1 cellular context compared by ENCODE assay signal in the genomic region with DNA sequence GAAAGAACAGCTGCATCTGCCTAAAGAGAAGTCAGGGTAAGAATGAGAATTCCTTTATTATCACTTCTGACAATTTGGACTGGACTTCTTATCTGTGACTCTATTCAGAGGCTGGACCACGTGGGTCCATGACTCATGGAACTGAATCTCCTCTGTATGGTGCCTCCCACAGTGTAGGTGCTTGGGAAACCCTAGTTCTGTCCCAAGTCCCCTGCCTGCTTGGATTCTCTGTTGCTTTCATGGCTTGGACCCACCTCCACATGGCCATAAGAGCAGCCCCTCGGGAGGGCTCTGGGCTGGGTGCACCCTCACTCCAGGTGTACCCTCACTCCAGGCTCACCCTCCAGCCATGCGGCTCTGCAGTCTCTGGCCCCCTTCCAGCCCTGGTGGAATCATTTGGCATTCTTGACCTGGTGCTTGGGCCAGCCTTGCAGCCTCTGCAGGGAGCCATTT.
TF ChIP-seq lines count a peak whose summit lies in the region.

No MANE protein-coding gene starts in this region.

TF ChIP-seq in K562, 482 proteins besides CTCF, POLR2A, EP300 and RAD21 (continued from another document and continues in another):
- TF ChIP-seq, protein P1, sequence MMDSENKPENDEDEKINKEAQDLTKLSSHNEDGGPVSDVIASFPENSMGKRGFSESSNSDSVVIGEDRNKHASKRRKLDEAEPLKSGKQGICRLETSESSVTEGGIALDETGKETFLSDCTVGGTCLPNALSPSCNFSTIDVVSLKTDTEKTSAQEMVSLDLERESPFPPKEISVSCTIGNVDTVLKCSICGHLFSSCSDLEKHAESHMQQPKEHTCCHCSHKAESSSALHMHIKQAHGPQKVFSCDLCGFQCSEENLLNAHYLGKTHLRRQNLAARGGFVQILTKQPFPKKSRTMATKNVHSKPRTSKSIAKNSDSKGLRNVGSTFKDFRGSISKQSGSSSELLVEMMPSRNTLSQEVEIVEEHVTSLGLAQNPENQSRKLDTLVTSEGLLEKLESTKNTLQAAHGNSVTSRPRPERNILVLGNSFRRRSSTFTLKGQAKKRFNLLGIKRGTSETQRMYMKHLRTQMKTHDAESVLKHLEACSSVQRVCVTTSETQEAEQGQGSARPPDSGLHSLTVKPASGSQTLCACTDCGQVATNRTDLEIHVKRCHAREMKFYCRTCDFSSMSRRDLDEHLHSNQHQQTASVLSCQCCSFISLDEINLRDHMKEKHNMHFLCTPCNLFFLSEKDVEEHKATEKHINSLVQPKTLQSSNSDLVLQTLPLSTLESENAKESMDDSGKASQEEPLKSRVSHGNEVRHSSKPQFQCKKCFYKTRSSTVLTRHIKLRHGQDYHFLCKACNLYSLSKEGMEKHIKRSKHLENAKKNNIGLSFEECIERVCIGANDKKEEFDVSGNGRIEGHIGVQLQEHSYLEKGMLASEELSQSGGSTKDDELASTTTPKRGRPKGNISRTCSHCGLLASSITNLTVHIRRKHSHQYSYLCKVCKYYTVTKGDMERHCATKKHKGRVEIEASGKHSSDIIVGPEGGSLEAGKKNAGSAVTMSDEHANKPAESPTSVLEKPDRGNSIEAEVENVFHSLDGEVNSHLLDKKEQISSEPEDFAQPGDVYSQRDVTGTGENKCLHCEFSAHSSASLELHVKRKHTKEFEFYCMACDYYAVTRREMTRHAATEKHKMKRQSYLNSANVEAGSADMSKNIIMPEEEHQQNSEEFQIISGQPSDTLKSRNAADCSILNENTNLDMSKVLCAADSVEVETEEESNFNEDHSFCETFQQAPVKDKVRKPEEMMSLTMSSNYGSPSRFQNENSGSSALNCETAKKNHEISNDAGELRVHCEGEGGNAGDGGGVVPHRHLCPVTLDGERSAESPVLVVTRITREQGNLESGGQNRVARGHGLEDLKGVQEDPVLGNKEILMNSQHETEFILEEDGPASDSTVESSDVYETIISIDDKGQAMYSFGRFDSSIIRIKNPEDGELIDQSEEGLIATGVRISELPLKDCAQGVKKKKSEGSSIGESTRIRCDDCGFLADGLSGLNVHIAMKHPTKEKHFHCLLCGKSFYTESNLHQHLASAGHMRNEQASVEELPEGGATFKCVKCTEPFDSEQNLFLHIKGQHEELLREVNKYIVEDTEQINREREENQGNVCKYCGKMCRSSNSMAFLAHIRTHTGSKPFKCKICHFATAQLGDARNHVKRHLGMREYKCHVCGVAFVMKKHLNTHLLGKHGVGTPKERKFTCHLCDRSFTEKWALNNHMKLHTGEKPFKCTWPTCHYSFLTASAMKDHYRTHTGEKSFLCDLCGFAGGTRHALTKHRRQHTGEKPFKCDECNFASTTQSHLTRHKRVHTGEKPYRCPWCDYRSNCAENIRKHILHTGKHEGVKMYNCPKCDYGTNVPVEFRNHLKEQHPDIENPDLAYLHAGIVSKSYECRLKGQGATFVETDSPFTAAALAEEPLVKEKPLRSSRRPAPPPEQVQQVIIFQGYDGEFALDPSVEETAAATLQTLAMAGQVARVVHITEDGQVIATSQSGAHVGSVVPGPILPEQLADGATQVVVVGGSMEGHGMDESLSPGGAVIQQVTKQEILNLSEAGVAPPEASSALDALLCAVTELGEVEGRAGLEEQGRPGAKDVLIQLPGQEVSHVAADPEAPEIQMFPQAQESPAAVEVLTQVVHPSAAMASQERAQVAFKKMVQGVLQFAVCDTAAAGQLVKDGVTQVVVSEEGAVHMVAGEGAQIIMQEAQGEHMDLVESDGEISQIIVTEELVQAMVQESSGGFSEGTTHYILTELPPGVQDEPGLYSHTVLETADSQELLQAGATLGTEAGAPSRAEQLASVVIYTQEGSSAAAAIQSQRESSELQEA (IDR thresholded peaks at IDR 0.05; ENCODE audit: low read depth) = no peak
- no peak for TF ChIP-seq NR2F6 (CRISPR knock-in tag; IDR thresholded peaks at IDR 0.05)
- no peak for TF ChIP-seq SNAPC5 (CRISPR knock-in tag; IDR thresholded peaks at IDR 0.05)
- no peak for TF ChIP-seq SREBF2 (CRISPR knock-in tag; IDR thresholded peaks at IDR 0.05)
- TF ChIP-seq TRIM24 (IDR thresholded peaks at IDR 0.05) = peak; percentile 35 to 47; a peak in 2 of 4 replicates
- no peak for TF ChIP-seq ZBED1 (IDR thresholded peaks at IDR 0.05)
- no peak for TF ChIP-seq ELF4 (CRISPR knock-in tag; IDR thresholded peaks at IDR 0.05)
- TF ChIP-seq, protein P2, sequence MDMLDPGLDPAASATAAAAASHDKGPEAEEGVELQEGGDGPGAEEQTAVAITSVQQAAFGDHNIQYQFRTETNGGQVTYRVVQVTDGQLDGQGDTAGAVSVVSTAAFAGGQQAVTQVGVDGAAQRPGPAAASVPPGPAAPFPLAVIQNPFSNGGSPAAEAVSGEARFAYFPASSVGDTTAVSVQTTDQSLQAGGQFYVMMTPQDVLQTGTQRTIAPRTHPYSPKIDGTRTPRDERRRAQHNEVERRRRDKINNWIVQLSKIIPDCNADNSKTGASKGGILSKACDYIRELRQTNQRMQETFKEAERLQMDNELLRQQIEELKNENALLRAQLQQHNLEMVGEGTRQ (CRISPR knock-in tag; IDR thresholded peaks at IDR 0.05) = peak; percentile 85
- no peak for TF ChIP-seq ZNF444 (CRISPR knock-in tag; IDR thresholded peaks at IDR 0.05)
- TF ChIP-seq PHF8 (IDR thresholded peaks at IDR 0.05; ENCODE audit: borderline replicate concordance, low read length) = no peak
- no peak for TF ChIP-seq KLF1 (tag; IDR thresholded peaks at IDR 0.05)
- TF ChIP-seq KAT7 (CRISPR knock-in tag; IDR thresholded peaks at IDR 0.05; ENCODE audit: borderline replicate concordance) = no peak
- TF ChIP-seq ZNF586 (CRISPR knock-in tag; conservative IDR thresholded peaks at IDR 0.05) = no peak
- TF ChIP-seq, protein P3, sequence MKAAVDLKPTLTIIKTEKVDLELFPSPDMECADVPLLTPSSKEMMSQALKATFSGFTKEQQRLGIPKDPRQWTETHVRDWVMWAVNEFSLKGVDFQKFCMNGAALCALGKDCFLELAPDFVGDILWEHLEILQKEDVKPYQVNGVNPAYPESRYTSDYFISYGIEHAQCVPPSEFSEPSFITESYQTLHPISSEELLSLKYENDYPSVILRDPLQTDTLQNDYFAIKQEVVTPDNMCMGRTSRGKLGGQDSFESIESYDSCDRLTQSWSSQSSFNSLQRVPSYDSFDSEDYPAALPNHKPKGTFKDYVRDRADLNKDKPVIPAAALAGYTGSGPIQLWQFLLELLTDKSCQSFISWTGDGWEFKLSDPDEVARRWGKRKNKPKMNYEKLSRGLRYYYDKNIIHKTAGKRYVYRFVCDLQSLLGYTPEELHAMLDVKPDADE (conservative IDR thresholded peaks at IDR 0.05; ENCODE audit: control insufficient read depth, low read depth, low read length) = no peak
- no peak for TF ChIP-seq NUFIP1 (IDR thresholded peaks at IDR 0.05; ENCODE audit: partially characterized antibody)
- no peak for TF ChIP-seq SAP30 (IDR thresholded peaks at IDR 0.05; ENCODE audit: borderline replicate concordance, insufficient read depth, low read depth, low read length, poor library complexity, severe bottlenecking)
- no peak for TF ChIP-seq CREB3 (tag; conservative IDR thresholded peaks at IDR 0.05; ENCODE audit: low read depth)
- TF ChIP-seq TCF15 (CRISPR knock-in tag; IDR thresholded peaks at IDR 0.05) = no peak
- peak; percentile 19; the same call in 1 of the 2 replicates for TF ChIP-seq MAFF (IDR thresholded peaks at IDR 0.05; ENCODE audit: low read length)
- TF ChIP-seq, protein P4, sequence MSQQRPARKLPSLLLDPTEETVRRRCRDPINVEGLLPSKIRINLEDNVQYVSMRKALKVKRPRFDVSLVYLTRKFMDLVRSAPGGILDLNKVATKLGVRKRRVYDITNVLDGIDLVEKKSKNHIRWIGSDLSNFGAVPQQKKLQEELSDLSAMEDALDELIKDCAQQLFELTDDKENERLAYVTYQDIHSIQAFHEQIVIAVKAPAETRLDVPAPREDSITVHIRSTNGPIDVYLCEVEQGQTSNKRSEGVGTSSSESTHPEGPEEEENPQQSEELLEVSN (IDR thresholded peaks at IDR 0.05; ENCODE audit: borderline replicate concordance in 1 of 2, extremely low read depth in 1 of 2, insufficient read depth in 1 of 2, insufficient read length in 1 of 2, low read depth in 1 of 2, low read length in 1 of 2, poor library complexity in 1 of 2, severe bottlenecking in 1 of 2) = peak in 1 of 2 experiments; percentile 18
- TF ChIP-seq CBFB (CRISPR knock-in tag; IDR thresholded peaks at IDR 0.05) = no peak
- TF ChIP-seq JUNB (CRISPR knock-in tag; conservative IDR thresholded peaks at IDR 0.05) = no peak
- TF ChIP-seq DPF2 (IDR thresholded peaks at IDR 0.05) = peak; percentile 89
- peak; percentile 37 to 69; a peak in 2 of 4 replicates for TF ChIP-seq RCOR1 (IDR thresholded peaks at IDR 0.05; ENCODE audit: borderline replicate concordance in 1 of 2, low read depth in 2 of 2, low read length in 2 of 2)
- TF ChIP-seq DEAF1 (CRISPR knock-in tag; IDR thresholded peaks at IDR 0.05) = no peak
- TF ChIP-seq GMEB1 (CRISPR knock-in tag; IDR thresholded peaks at IDR 0.05) = no peak
- TF ChIP-seq ZKSCAN8 (CRISPR knock-in tag; IDR thresholded peaks at IDR 0.05) = no peak
- no peak for TF ChIP-seq PRDM10 (IDR thresholded peaks at IDR 0.05; ENCODE audit: partially characterized antibody)
- TF ChIP-seq NFRKB (IDR thresholded peaks at IDR 0.05; ENCODE audit: low read depth) = no peak
- TF ChIP-seq TEAD4 (IDR thresholded peaks at IDR 0.05; ENCODE audit: low read length) = peak; percentile 71
- TF ChIP-seq TEAD4 (CRISPR knock-in tag; IDR thresholded peaks at IDR 0.05; ENCODE audit: borderline replicate concordance) = no peak
- TF ChIP-seq ZNF280A (IDR thresholded peaks at IDR 0.05; ENCODE audit: low read depth, partially characterized antibody) = no peak
- TF ChIP-seq HNRNPL (IDR thresholded peaks at IDR 0.05; ENCODE audit: low read depth, low read length) = no peak
